1 cellular context compared by ENCODE assay signal in genomic region chr15:48168626-48169025, GRCh38.
TF ChIP-seq lines count a peak whose summit lies in the region.

No MANE protein-coding gene starts in this region.

TF ChIP-seq in HepG2, 621 proteins besides CTCF, POLR2A, EP300 and RAD21:
- TF ChIP-seq MAFK (conservative IDR thresholded peaks at IDR 0.05 in 1 of 2, IDR thresholded peaks at IDR 0.05 in 1 of 2; ENCODE audit: low read length in 2 of 2), result peak; percentile 57 to 86
- no peak for TF ChIP-seq USF2 (IDR thresholded peaks at IDR 0.05; ENCODE audit: low read depth, low read length)
- no peak for TF ChIP-seq USF2 (CRISPR knock-in tag; IDR thresholded peaks at IDR 0.05; ENCODE audit: borderline replicate concordance)
- peak; percentile 81 for TF ChIP-seq MAFF (IDR thresholded peaks at IDR 0.05; ENCODE audit: low read depth, low read length)
